ENCODE assay signal across 18 cellular contexts in genomic region chr19:16210168-16210567, GRCh38. TPM values are rescaled to one million over a fixed set of nuclear protein-coding genes. Genes with fewer than 3 reads are reported as not detected.
DNase-seq lines count a peak whose midpoint lies in the region; ATAC-seq and TF ChIP-seq lines count a peak whose summit lies in the region.
"Had no signal": no experiment of that assay in that cellular context is flagged by ENCODE, and none has a peak within 500 bp of the region (broad histone marks: within the 10 kb centered on the region; RNA-seq: fewer than 3 reads in every experiment).

No MANE protein-coding gene starts in this region.

- DNase-seq in GM12865 (ENCODE audit: low read depth) = peak; percentile 0
- DNase-seq in NCI-H2029 (lab: John Stamatoyannopoulos, UW) = peak; percentile 55
- DNase-seq in naive thymus-derived CD4-positive, alpha-beta T cell = no peak
- DNase-seq in stimulated activated effector memory CD8-positive, alpha-beta T cell treated with anti-CD3 and anti-CD28 coated beads, Interleukin-12 subunit alpha, Interleukin-12 subunit beta, amount 100 ng/mL, for 72 hours (ENCODE audit: low spot score in 2 of 2) = no peak
- DNase-seq in SJCRH30 = no peak
- no peak for DNase-seq in amygdala (lab: John Stamatoyannopoulos, UW)
- DNase-seq: Caco-2; CD8-positive, alpha-beta memory T cell; DND-41; GDM1; HCEC 1CT; HFFc6 had no signal

- peaks cover 31 to 78% (median 59%) of the 10 kb centered on the region in 7 donors for H3K4me1 Mint-ChIP-seq in naive thymus-derived CD4-positive, alpha-beta T cell
- H3K4me1 Mint-ChIP-seq in stimulated activated effector memory CD8-positive, alpha-beta T cell treated with anti-CD3 and anti-CD28 coated beads, Interleukin-12 subunit alpha, Interleukin-12 subunit beta, amount 100 ng/mL, for 72 hours = peaks cover 52% of the 10 kb centered on the region

- intact Hi-C loops in naive thymus-derived CD4-positive, alpha-beta T cell (cut with micrococcal nuclease) = no loop called here

- H3K27me3 ChIP-seq in naive thymus-derived CD4-positive, alpha-beta T cell (ENCODE audit: control insufficient read depth in 2 of 2, insufficient read depth in 2 of 2, low read length in 2 of 2) = no peaks in the 10 kb centered on the region
- no peaks in the 10 kb centered on the region for H3K27me3 ChIP-seq in SJCRH30

- H3K4me3 ChIP-seq in GM12865 (ENCODE audit: low read depth, low read length) (no peak overlapping the region), SJCRH30 (no peak overlapping the region)
- no peak overlapping the region for H3K4me3 ChIP-seq in naive thymus-derived CD4-positive, alpha-beta T cell (ENCODE audit: low read length)
- H3K4me3 ChIP-seq: A549 had no signal

- H3K4me3 Mint-ChIP-seq in naive thymus-derived CD4-positive, alpha-beta T cell = no peak overlapping the region
- H3K4me3 Mint-ChIP-seq in stimulated activated effector memory CD8-positive, alpha-beta T cell treated with anti-CD3 and anti-CD28 coated beads, Interleukin-12 subunit alpha, Interleukin-12 subunit beta, amount 100 ng/mL, for 72 hours = no peak overlapping the region
- H3K4me3 Mint-ChIP-seq: CD14-positive monocyte; CD8-positive, alpha-beta memory T cell; HFFc6 had no signal

- CTCF ChIA-PET in naive thymus-derived CD4-positive, alpha-beta T cell (lab: Charles Lee) = no interaction called here

- TF ChIP-seq CTCF in GM12865 (IDR thresholded peaks at IDR 0.05; ENCODE audit: insufficient read depth, low read depth, low read length, missing control alignments) = no peak

- peaks cover 0 to 62% (median 0%) of the 10 kb centered on the region in 3 experiments for H3K36me3 ChIP-seq in naive thymus-derived CD4-positive, alpha-beta T cell (ENCODE audit: control insufficient read depth in 2 of 3, insufficient read depth in 3 of 3, low read length in 3 of 3)
- peaks cover 50% of the 10 kb centered on the region for H3K36me3 ChIP-seq in SJCRH30

- no peaks in the 10 kb centered on the region for H3K9me3 ChIP-seq in naive thymus-derived CD4-positive, alpha-beta T cell (ENCODE audit: control insufficient read depth in 2 of 3, low read length in 3 of 3)
- no peaks in the 10 kb centered on the region for H3K9me3 ChIP-seq in SJCRH30 (replicated peaks)
- H3K9me3 ChIP-seq: A549, Caco-2 had no signal

- peak overlapping the region in 5 of 9 donors; percentile 13 to 57 (median 44) for H3K27ac Mint-ChIP-seq in naive thymus-derived CD4-positive, alpha-beta T cell
- H3K27ac Mint-ChIP-seq in stimulated activated effector memory CD8-positive, alpha-beta T cell treated with anti-CD3 and anti-CD28 coated beads, Interleukin-12 subunit alpha, Interleukin-12 subunit beta, amount 100 ng/mL, for 72 hours = peak overlapping the region; percentile 30
- H3K27ac Mint-ChIP-seq: HFFc6 had no signal

- H3K9me3 Mint-ChIP-seq in naive thymus-derived CD4-positive, alpha-beta T cell = peaks cover 0 to 3% (median 0%) of the 10 kb centered on the region in 11 donors
- no peaks in the 10 kb centered on the region for H3K9me3 Mint-ChIP-seq in stimulated activated effector memory CD8-positive, alpha-beta T cell treated with anti-CD3 and anti-CD28 coated beads, Interleukin-12 subunit alpha, Interleukin-12 subunit beta, amount 100 ng/mL, for 72 hours
- H3K9me3 Mint-ChIP-seq: CD8-positive, alpha-beta memory T cell had no signal

- POLR2A ChIA-PET in naive thymus-derived CD4-positive, alpha-beta T cell (lab: Charles Lee) = interaction anchor here (0.6 to 1.9 kb wide), 4 partner anchors 8 to 114 kb away, joined by 3 to 6 read pairs (median 4); partner anchors contain the start of gene KLF2

- ATAC-seq in naive thymus-derived CD4-positive, alpha-beta T cell = no peak
- ATAC-seq in stimulated activated effector memory CD8-positive, alpha-beta T cell treated with anti-CD3 and anti-CD28 coated beads, Interleukin-12 subunit alpha, Interleukin-12 subunit beta, amount 100 ng/mL, for 72 hours = no peak
- ATAC-seq: A549, HepG2 had no signal

- H3K4me1 ChIP-seq in naive thymus-derived CD4-positive, alpha-beta T cell (ENCODE audit: control insufficient read depth in 2 of 2, insufficient read depth in 2 of 2, low read length in 2 of 2) = peaks cover 0 to 19% of the 10 kb centered on the region in 2 donors
- no peaks in the 10 kb centered on the region for H3K4me1 ChIP-seq in SJCRH30
- H3K4me1 ChIP-seq: A549, Caco-2 had no signal

- peaks cover 19 to 64% (median 48%) of the 10 kb centered on the region in 5 donors for H3K36me3 Mint-ChIP-seq in naive thymus-derived CD4-positive, alpha-beta T cell
- peaks cover 98% of the 10 kb centered on the region for H3K36me3 Mint-ChIP-seq in stimulated activated effector memory CD8-positive, alpha-beta T cell treated with anti-CD3 and anti-CD28 coated beads, Interleukin-12 subunit alpha, Interleukin-12 subunit beta, amount 100 ng/mL, for 72 hours

- no peaks in the 10 kb centered on the region for H3K27me3 Mint-ChIP-seq in naive thymus-derived CD4-positive, alpha-beta T cell
- H3K27me3 Mint-ChIP-seq: CD8-positive, alpha-beta memory T cell had no signal

- H3K27ac ChIP-seq in naive thymus-derived CD4-positive, alpha-beta T cell (ENCODE audit: low read depth, low read length) = no peak overlapping the region
- H3K27ac ChIP-seq in SJCRH30 = no peak overlapping the region
- H3K27ac ChIP-seq: A549 had no signal

RNA-seq across cellular contexts. Expression of gene AP1M1, which starts 12.5 kb away (rescaled TPM):
- total RNA-seq in naive thymus-derived CD4-positive, alpha-beta T cell = 100 to 1,000 TPM in 4 of 5 experiments, 10 to 100 TPM in 1; 94.9 to 149 (median 125) TPM
- polyA plus RNA-seq in naive thymus-derived CD4-positive, alpha-beta T cell = 100 to 1,000 TPM; 134 to 169 TPM
- total RNA-seq in SJCRH30 (2014; rRNA removed; shearing (Covaris generic)) = 102 and 104 TPM in 2 replicates

RNA-seq across cellular contexts. Expression of gene FAM32A, which starts 25.0 kb away (rescaled TPM):
- total RNA-seq in naive thymus-derived CD4-positive, alpha-beta T cell = 10 to 100 TPM; 45.9 to 69.4 (median 65.9) TPM
- 100 to 1,000 TPM; 139 to 177 TPM for polyA plus RNA-seq in naive thymus-derived CD4-positive, alpha-beta T cell
- total RNA-seq in SJCRH30 (2014; rRNA removed; shearing (Covaris generic)) = 124 and 130 TPM in 2 replicates

RNA-seq across cellular contexts. Expression of gene CIB3, which starts 36.8 kb away (rescaled TPM):
- not detected for total RNA-seq in naive thymus-derived CD4-positive, alpha-beta T cell
- polyA plus RNA-seq in naive thymus-derived CD4-positive, alpha-beta T cell = not detected
- total RNA-seq in SJCRH30 (2014; rRNA removed; shearing (Covaris generic)) = not detected in 2 replicates
- total RNA-seq: Caco-2; CD8-positive, alpha-beta memory T cell; H4; HepG2; HFFc6 had no signal
- polyA plus RNA-seq: A549; AG04450; BJ; CD14-positive monocyte; CD8-positive, alpha-beta memory T cell; HepG2 had no signal

Comparison
In these comparisons a context has a peak if more than half of its experiments do, and no peak if none do; other contexts are left out.
1. DNase-seq: peak in GM12865 (single experiment) and NCI-H2029 (single experiment); none in naive thymus-derived CD4-positive, alpha-beta T cell (0 of 9), stimulated activated effector memory CD8-positive, alpha-beta T cell treated with anti-CD3 and anti-CD28 coated beads, Interleukin-12 subunit alpha, Interleukin-12 subunit beta, amount 100 ng/mL, for 72 hours (0 of 2), SJCRH30 (0 of 2) and amygdala (0 of 56).